In the genomic region with DNA sequence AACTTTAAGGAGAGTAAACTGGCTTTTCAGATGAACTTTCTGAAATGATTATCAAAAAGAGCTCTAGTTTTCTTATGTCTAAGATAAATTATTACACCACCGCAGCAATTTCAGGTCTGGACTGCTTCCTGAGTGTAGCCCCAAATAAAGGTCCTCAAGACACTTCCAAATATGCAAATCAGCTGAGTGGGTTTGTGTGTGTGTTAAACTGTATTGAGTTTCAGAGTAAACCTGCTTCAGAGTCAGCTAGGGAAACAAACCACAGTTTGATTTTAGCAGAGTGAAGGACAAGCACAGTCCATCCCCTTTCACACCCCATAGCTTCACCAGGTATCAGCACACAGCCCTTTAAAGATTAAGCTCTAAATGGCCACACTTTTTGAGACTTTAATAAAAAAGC, we compare ENCODE assay signal across 25 cellular contexts.
A peak's percentile ranks its signal among the peaks of the same experiment; 100 is the strongest.
DNase-seq lines count a peak whose midpoint lies in the region; ATAC-seq and TF ChIP-seq lines count a peak whose summit lies in the region.
"Had no signal": no experiment of that assay in that cellular context is flagged by ENCODE, and none has a peak within 500 bp of the region (broad histone marks: within the 10 kb centered on the region; RNA-seq: fewer than 3 reads in every experiment).

No MANE protein-coding gene starts in this region.

- peak overlapping the region; percentile 71; the same call in 1 of the 2 replicates for H2AFZ ChIP-seq in OCI-LY7 (ENCODE audit: low read length)
- H2AFZ ChIP-seq: hepatocyte had no signal

- H3K4me3 ChIP-seq in OCI-LY7 (ENCODE audit: low read depth, low read length, poor library complexity, severe bottlenecking) (peak overlapping the region; percentile 30), tibial artery (no peak overlapping the region)
- no peak overlapping the region for H3K4me3 ChIP-seq in effector memory CD4-positive, alpha-beta T cell (ENCODE audit: insufficient read depth, low read depth, low read length, poor library complexity, severe bottlenecking)
- H3K4me3 ChIP-seq: colonic mucosa, GM12878, hepatocyte had no signal

- TF ChIP-seq CTCF in OCI-LY7 (conservative IDR thresholded peaks at IDR 0.05; ENCODE audit: low read length) = no peak
- TF ChIP-seq CTCF in tibial artery (IDR thresholded peaks at IDR 0.05) = no peak

- DNase-seq in NCI-H1092 treated with DMSO at 0.1 percent for 48 hours (lab: John Stamatoyannopoulos, UW) (peak; percentile 33), NCI-H1092 (lab: John Stamatoyannopoulos, UW) (no peak), DMS79 (lab: John Stamatoyannopoulos, UW) (peak; percentile 26), NCI-H187 treated with DMSO at 0.1 percent for 48 hours (lab: John Stamatoyannopoulos, UW) (peak; percentile 38), OCI-LY7 (ENCODE audit: low spot score) (peak; percentile 57), tibial artery (no peak)
- no peak for DNase-seq in effector memory CD4-positive, alpha-beta T cell
- DNase-seq: activated CD4-positive, alpha-beta T cell treated with anti-CD3 and anti-CD28 coated beads for 48 hours; activated naive CD4-positive, alpha-beta T cell treated with anti-CD3 and anti-CD28 coated beads, Interleukin-2, amount 10 ng/mL, durations not matched to agents 7 days and 5 days; CD4-positive, alpha-beta memory T cell; colonic mucosa; effector memory CD8-positive, alpha-beta T cell; foreskin keratinocyte; left ventricle myocardium superior; naive thymus-derived CD4-positive, alpha-beta T cell; NCI-H226; RPMI8226; substantia nigra had no signal

- POLR2A ChIA-PET in OCI-LY7 (lab: Charles Lee) = interaction anchor here (1.4 to 1.5 kb wide), 2 partner anchors 15 to 42 kb away, joined by 3 to 6 read pairs; no protein-coding TSS in a partner anchor

- BruUV-seq in OCI-LY7 (replicated peaks; lab: Mats Ljungman, UMichigan) = no TSS peak

- peak overlapping the region; percentile 28 for H3K27ac ChIP-seq in OCI-LY7 (ENCODE audit: low read depth, low read length, poor library complexity, severe bottlenecking)
- H3K27ac ChIP-seq in tibial artery = no peak overlapping the region
- no peak overlapping the region for H3K27ac ChIP-seq in effector memory CD4-positive, alpha-beta T cell (ENCODE audit: insufficient read depth, low read length, poor library complexity, severe bottlenecking)
- H3K27ac ChIP-seq: colonic mucosa, foreskin keratinocyte, hepatocyte, KMS-11, VCaP had no signal

- H3K36me3 ChIP-seq in OCI-LY7 (ENCODE audit: insufficient read depth, low read length) (no peaks in the 10 kb centered on the region), tibial artery (no peaks in the 10 kb centered on the region)
- H3K36me3 ChIP-seq in effector memory CD4-positive, alpha-beta T cell (ENCODE audit: control insufficient read depth, insufficient read depth, low read length) = no peaks in the 10 kb centered on the region
- H3K36me3 ChIP-seq: colonic mucosa had no signal

- no peaks in the 10 kb centered on the region for H3K27me3 ChIP-seq in tibial artery
- no peaks in the 10 kb centered on the region for H3K27me3 ChIP-seq in effector memory CD4-positive, alpha-beta T cell (replicated peaks; ENCODE audit: control insufficient read depth, insufficient read depth, low read length, poor library complexity, severe bottlenecking)
- H3K27me3 ChIP-seq: colonic mucosa, foreskin keratinocyte, hepatocyte had no signal

- no peaks in the 10 kb centered on the region for H3K79me2 ChIP-seq in OCI-LY7 (ENCODE audit: insufficient read depth, low read depth, low read length)
- H3K79me2 ChIP-seq: hepatocyte had no signal

- peak overlapping the region; percentile 56 for H3K4me2 ChIP-seq in OCI-LY7 (ENCODE audit: low read length)
- H3K4me2 ChIP-seq: hepatocyte, KMS-11 had no signal

- no peaks in the 10 kb centered on the region for H4K20me1 ChIP-seq in OCI-LY7 (ENCODE audit: insufficient read depth, low read length)

- CTCF ChIA-PET in OCI-LY7 (lab: Charles Lee; ENCODE audit: unreplicated experiment) = no interaction called here

- H3K9me3 ChIP-seq in OCI-LY7 (ENCODE audit: low read length) = no peaks in the 10 kb centered on the region
- no peaks in the 10 kb centered on the region for H3K9me3 ChIP-seq in tibial artery
- H3K9me3 ChIP-seq in effector memory CD4-positive, alpha-beta T cell (ENCODE audit: control insufficient read depth, low read length) = no peaks in the 10 kb centered on the region
- H3K9me3 ChIP-seq: colonic mucosa had no signal

- ATAC-seq in HG03175 (IDR thresholded peaks at IDR 0.05; ENCODE audit: unreplicated experiment) = no peak
- ATAC-seq: effector memory CD8-positive, alpha-beta T cell; esophagus mucosa; foreskin keratinocyte; GM12878; left ventricle myocardium superior; naive thymus-derived CD4-positive, alpha-beta T cell; SK-N-SH treated with all-trans-retinoic acid at 6 μM for 48 hours had no signal

- intact Hi-C loops in OCI-LY7 (cut with micrococcal nuclease; ENCODE audit: unreplicated experiment) (no loop called here), tibial artery (cut with DNase I; ENCODE audit: low total_unique reads) (no loop called here)

- H3K4me1 ChIP-seq in OCI-LY7 (ENCODE audit: insufficient read depth, low read length, poor library complexity, severe bottlenecking) (peaks cover 29% of the 10 kb centered on the region), tibial artery (no peaks in the 10 kb centered on the region)
- no peaks in the 10 kb centered on the region for H3K4me1 ChIP-seq in effector memory CD4-positive, alpha-beta T cell (ENCODE audit: control insufficient read depth, insufficient read depth, low read length, poor library complexity, severe bottlenecking)
- H3K4me1 ChIP-seq: colonic mucosa, foreskin keratinocyte had no signal

- H3K9me2 ChIP-seq in OCI-LY7 (ENCODE audit: insufficient read depth, low read length) = no peaks in the 10 kb centered on the region

Comparison
In these comparisons a context has a peak if more than half of its experiments do, and no peak if none do; other contexts are left out.
1. DNase-seq: peak in NCI-H1092 treated with DMSO at 0.1 percent for 48 hours (single experiment), DMS79 (single experiment), NCI-H187 treated with DMSO at 0.1 percent for 48 hours (single experiment) and OCI-LY7 (single experiment); none in NCI-H1092 (single experiment), tibial artery (0 of 2) and effector memory CD4-positive, alpha-beta T cell (0 of 3).